ENCODE assay signal across 8 cellular contexts in the genomic region with DNA sequence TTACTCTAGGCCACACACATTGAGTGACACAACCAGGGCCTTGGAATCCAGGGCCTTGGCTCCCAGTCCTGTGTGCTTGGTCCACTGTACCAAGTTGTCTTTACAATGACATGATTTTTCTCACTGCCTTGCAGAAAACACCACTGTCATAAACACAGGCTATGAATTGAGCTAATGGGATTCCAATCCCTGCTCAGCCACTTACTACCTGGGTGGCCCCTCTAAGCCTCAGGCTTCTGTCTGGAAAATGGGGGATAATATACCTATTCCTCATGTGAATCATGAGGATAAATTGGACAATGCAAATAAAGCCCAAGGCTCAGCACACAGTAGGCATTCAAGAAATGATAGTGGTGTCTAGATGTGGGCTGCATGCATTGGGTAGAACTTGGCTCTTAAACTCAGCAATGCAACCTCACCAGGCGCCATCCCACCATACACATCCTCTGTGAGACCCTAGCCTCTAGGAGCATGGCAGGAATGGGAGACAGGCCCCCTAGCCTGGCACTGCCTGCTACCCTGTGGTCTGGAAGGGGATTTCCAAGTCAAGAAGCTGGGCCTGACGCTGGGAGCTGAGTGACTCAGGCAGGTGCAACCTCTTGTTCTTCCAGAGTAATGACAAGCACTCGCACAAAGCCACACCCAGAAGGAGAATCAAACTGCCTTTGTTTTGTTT. TPM values are rescaled to one million over a fixed set of nuclear protein-coding genes. Genes with fewer than 3 reads are reported as not detected.
A peak's percentile ranks its signal among the peaks of the same experiment; 100 is the strongest.
DNase-seq lines count a peak whose midpoint lies in the region; ATAC-seq and TF ChIP-seq lines count a peak whose summit lies in the region.

No MANE protein-coding gene starts in this region.

- H3K4me3 Mint-ChIP-seq in stimulated activated naive B cell treated with anti-CD40 and anti-IgM and Interleukin-4, amounts not matched to agents 10 μg/mL and 1 μg/mL and 100 μg/mL, for 72 hours, result peak overlapping the region; percentile 89 to 92

- H3K4me3 ChIP-seq in right cardiac atrium (ENCODE audit: low read length) (no peak overlapping the region), heart right ventricle (no peak overlapping the region)

- ATAC-seq in right cardiac atrium (no peak), heart right ventricle (no peak), left lobe of liver (no peak), HG02642 (IDR thresholded peaks at IDR 0.05; ENCODE audit: poor library complexity, unreplicated experiment) (no peak), GM21825 (IDR thresholded peaks at IDR 0.05; ENCODE audit: unreplicated experiment) (no peak)
- peak; percentile 16 to 17 for ATAC-seq in stimulated activated naive B cell treated with anti-CD40 and anti-IgM and Interleukin-4, amounts not matched to agents 10 μg/mL and 1 μg/mL and 100 μg/mL, for 72 hours (replicated peaks)

- intact Hi-C loops in right cardiac atrium (cut with DNase I) (no loop called here), heart right ventricle (cut with DNase I) (no loop called here)

- H3K4me1 Mint-ChIP-seq in stimulated activated naive B cell treated with anti-CD40 and anti-IgM and Interleukin-4, amounts not matched to agents 10 μg/mL and 1 μg/mL and 100 μg/mL, for 72 hours, result peaks cover 42 to 75% of the 10 kb centered on the region in 2 donors

- H3K9me3 ChIP-seq in right cardiac atrium (ENCODE audit: control insufficient read depth, low read length) (no peaks in the 10 kb centered on the region), heart right ventricle (no peaks in the 10 kb centered on the region)

- peaks cover 20% of the 10 kb centered on the region for H3K4me1 ChIP-seq in right cardiac atrium (ENCODE audit: control insufficient read depth, insufficient read depth, low read length)
- peaks cover 25 to 82% (median 61%) of the 10 kb centered on the region in 9 donors for H3K4me1 ChIP-seq in heart right ventricle

- DNase-seq in right cardiac atrium (no peak), heart right ventricle (no peak), kidney glomerular epithelial cell (lab: John Stamatoyannopoulos, UW) (peak; percentile 78), left lobe of liver (ENCODE audit: low spot score) (no peak)
- peak; percentile 77 for DNase-seq in activated CD8-positive, alpha-beta memory T cell treated with anti-CD3 and anti-CD28 coated beads for 24 hours
- peak; percentile 57 for DNase-seq in stimulated activated naive B cell treated with anti-CD40 and anti-IgM and Interleukin-4, amounts not matched to agents 10 μg/mL and 1 μg/mL and 100 μg/mL, for 72 hours

- H3K27ac Mint-ChIP-seq in stimulated activated naive B cell treated with anti-CD40 and anti-IgM and Interleukin-4, amounts not matched to agents 10 μg/mL and 1 μg/mL and 100 μg/mL, for 72 hours, result peak overlapping the region; percentile 88

- H3K27ac ChIP-seq in right cardiac atrium (ENCODE audit: low read length) (peak overlapping the region; percentile 23), heart right ventricle (peak overlapping the region in 4 of 10 donors; percentile 98 to 100 (median 100))

- TF ChIP-seq CTCF in heart right ventricle (IDR thresholded peaks at IDR 0.05), result no peak

- H3K36me3 ChIP-seq in heart right ventricle, result peaks cover 0 to 7% (median 0%) of the 10 kb centered on the region in 9 donors

- H3K27me3 Mint-ChIP-seq in stimulated activated naive B cell treated with anti-CD40 and anti-IgM and Interleukin-4, amounts not matched to agents 10 μg/mL and 1 μg/mL and 100 μg/mL, for 72 hours, result no peaks in the 10 kb centered on the region

- H3K27me3 ChIP-seq in right cardiac atrium (ENCODE audit: control insufficient read depth, insufficient read depth) (no peaks in the 10 kb centered on the region), heart right ventricle (no peaks in the 10 kb centered on the region)

- WGBS in right cardiac atrium, result 84% methylated on average over 3 of the region's 3 CpGs
- WGBS in heart right ventricle, 2 donors, result 83 to 89% methylated on average over 3 of the region's 3 CpGs

- no peaks in the 10 kb centered on the region for H3K9me3 Mint-ChIP-seq in stimulated activated naive B cell treated with anti-CD40 and anti-IgM and Interleukin-4, amounts not matched to agents 10 μg/mL and 1 μg/mL and 100 μg/mL, for 72 hours

- H3K36me3 Mint-ChIP-seq in stimulated activated naive B cell treated with anti-CD40 and anti-IgM and Interleukin-4, amounts not matched to agents 10 μg/mL and 1 μg/mL and 100 μg/mL, for 72 hours, result peaks cover 72 to 76% of the 10 kb centered on the region in 2 donors

RNA-seq across cellular contexts. Expression of gene TNIP1, which starts 2.3 kb away (rescaled TPM):
- total RNA-seq in right cardiac atrium (10 to 100 TPM; 77.0 to 98.2 (median 86.1) TPM), heart right ventricle (100 to 1,000 TPM; 113 to 130 (median 125) TPM), left lobe of liver (74.5 TPM)
- polyA plus RNA-seq in right cardiac atrium (71.5 TPM), heart right ventricle (10 to 100 TPM; 63.8 to 78.1 TPM)

Comparison
In these comparisons a context has a peak if more than half of its experiments do, and no peak if none do; other contexts are left out.
1. ATAC-seq: peak in stimulated activated naive B cell treated with anti-CD40 and anti-IgM and Interleukin-4, amounts not matched to agents 10 μg/mL and 1 μg/mL and 100 μg/mL, for 72 hours (2 of 2); none in right cardiac atrium (0 of 2), heart right ventricle (0 of 8), left lobe of liver (single experiment), HG02642 (single experiment) and GM21825 (single experiment).
2. DNase-seq: peak in activated CD8-positive, alpha-beta memory T cell treated with anti-CD3 and anti-CD28 coated beads for 24 hours (single experiment), kidney glomerular epithelial cell (single experiment) and stimulated activated naive B cell treated with anti-CD40 and anti-IgM and Interleukin-4, amounts not matched to agents 10 μg/mL and 1 μg/mL and 100 μg/mL, for 72 hours (single experiment); none in right cardiac atrium (0 of 3), heart right ventricle (0 of 2) and left lobe of liver (single experiment).